In the genomic region with DNA sequence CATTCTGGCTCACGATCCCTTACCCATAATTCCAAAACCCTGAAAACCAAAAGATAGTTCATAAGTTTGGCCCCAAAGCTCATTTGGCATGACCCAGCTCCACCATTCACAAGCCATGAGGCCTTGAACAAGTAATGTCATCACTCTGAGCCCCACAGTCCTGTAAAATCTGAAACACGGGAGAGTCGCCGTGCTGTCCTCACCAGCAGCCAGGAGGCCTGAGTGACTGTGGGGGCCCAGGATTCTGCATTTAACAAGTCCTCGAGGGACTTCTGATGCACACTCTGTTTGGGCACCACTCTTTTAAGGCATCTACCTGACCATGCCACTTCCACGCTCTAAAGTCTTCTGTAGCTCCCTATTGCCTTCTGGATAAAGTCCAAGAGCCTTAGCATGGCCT, we compare ENCODE assay signal across 21 cellular contexts.
"Had no signal": no experiment of that assay in that cellular context is flagged by ENCODE, and none has a peak within 500 bp of the region (broad histone marks: within the 10 kb centered on the region; RNA-seq: fewer than 3 reads in every experiment).

No MANE protein-coding gene starts in this region.

- H3K27ac ChIP-seq: dorsolateral prefrontal cortex, hepatocyte, left ventricle myocardium inferior, neural progenitor cell, parathyroid adenoma, prostate gland, right lobe of liver had no signal

- H3K9me3 ChIP-seq: left ventricle myocardium inferior, lower lobe of right lung, prostate gland, right lobe of liver, thoracic aorta had no signal

- H2AFZ ChIP-seq: hepatocyte, neural progenitor cell, parathyroid adenoma had no signal

- H3K4me3 ChIP-seq: dorsolateral prefrontal cortex, hepatocyte, left ventricle myocardium inferior, lower lobe of right lung, neural progenitor cell, prostate gland, right lobe of liver, thoracic aorta had no signal

- DNase-seq: cortex of kidney; dorsolateral prefrontal cortex; effector CD8-positive, alpha-beta T cell; foreskin melanocyte; left cardiac atrium; left ventricle myocardium inferior; lower lobe of right lung; mesenchymal stem cell; midbrain; retina; right lobe of liver; small intestine; stimulated activated CD4-positive, alpha-beta T cell treated with anti-CD3 and anti-CD28 coated beads, Interleukin-12 subunit alpha, Interleukin-12 subunit beta, amount 100 ng/mL, for 4 hours; trophoblast cell had no signal

- H3K36me3 ChIP-seq: left ventricle myocardium inferior, lower lobe of right lung, neural progenitor cell, prostate gland, right lobe of liver, thoracic aorta had no signal

- FAIRE-seq: kidney, small intestine had no signal

- H3K27me3 ChIP-seq: dorsolateral prefrontal cortex, hepatocyte, right lobe of liver had no signal

- H3K4me2 ChIP-seq: hepatocyte, neural progenitor cell had no signal

- ATAC-seq: left cardiac atrium; lower lobe of right lung; natural killer cell treated with Interleukin-12 subunit alpha and Interleukin-12 subunit beta and Interleukin-15 and Interleukin-18, amount 100 ng/mL, for 72 hours; right lobe of liver had no signal

- H3K4me1 ChIP-seq: neural progenitor cell had no signal

- H3K9ac ChIP-seq: neural progenitor cell, parathyroid adenoma had no signal

- H3K79me2 ChIP-seq: hepatocyte, parathyroid adenoma had no signal
